8 cellular contexts compared by ENCODE assay signal in genomic region chr9:70258692-70259511, GRCh38. TPM values are rescaled to one million over a fixed set of nuclear protein-coding genes. Genes with fewer than 3 reads are reported as not detected.
DNase-seq lines count a peak whose midpoint lies in the region; ATAC-seq and TF ChIP-seq lines count a peak whose summit lies in the region.

Gene SMC5, plus strand, starts transcription at chr9:70258978. Its CDS starts 101 bp downstream, at chr9:70259079.

- peak; percentile 92 for TF ChIP-seq POLR2A in breast epithelium (IDR thresholded peaks at IDR 0.05)

- DNase-seq in AG04450 (ENCODE audit: low read depth, low spot score) (peak; percentile 82), NCI-H2227 (lab: John Stamatoyannopoulos, UW; ENCODE audit: unreplicated experiment) (peak; percentile 90), WERI-Rb-1 (peak; percentile 90), breast epithelium (ENCODE audit: low spot score in 2 of 2) (peak; percentile 87 to 90)

- H3K27me3 ChIP-seq in AG04450 (ENCODE audit: control insufficient read depth, insufficient read depth, low read length) (no peaks in the 10 kb centered on the region), WERI-Rb-1 (ENCODE audit: insufficient read depth, low read depth, severe bottlenecking) (no peaks in the 10 kb centered on the region), breast epithelium (no peaks in the 10 kb centered on the region), skeletal muscle tissue (ENCODE audit: control insufficient read depth in 3 of 3, insufficient read depth in 3 of 3, low read length in 3 of 3) (no peaks in the 10 kb centered on the region)

- POLR2A ChIA-PET in AG04450 (lab: Yijun Ruan, JAX) = interaction anchor here (0.7 kb wide), 1 partner anchor 10 kb away, joined by 3 read pairs; no protein-coding TSS in a partner anchor

- H3K27ac ChIP-seq in AG04450 (ENCODE audit: low read depth, low read length) = peak within 1 kb of the TSS; percentile 98
- peak within 1 kb of the TSS; percentile 92 for H3K27ac ChIP-seq in WERI-Rb-1
- H3K27ac ChIP-seq in breast epithelium = peak within 1 kb of the TSS; percentile 96 to 97
- H3K27ac ChIP-seq in skeletal muscle tissue (ENCODE audit: low read depth, low read length) = peak within 1 kb of the TSS; percentile 93

- ATAC-seq in GM18909 (IDR thresholded peaks at IDR 0.05; ENCODE audit: poor library complexity, unreplicated experiment) (peak; percentile 85), HG03159 (IDR thresholded peaks at IDR 0.05; ENCODE audit: unreplicated experiment) (peak; percentile 84)

- H3K36me3 ChIP-seq in WERI-Rb-1 (peaks cover 36% of the 10 kb centered on the region), breast epithelium (no peaks in the 10 kb centered on the region), skeletal muscle tissue (ENCODE audit: control insufficient read depth in 3 of 3, insufficient read depth in 3 of 3, low read length in 3 of 3) (peaks cover 0 to 4% (median 4%) of the 10 kb centered on the region in 3 donors)

- CTCF ChIA-PET in AG04450 (lab: Charles Lee) = interaction anchor here (1.3 kb wide), 1 partner anchor 343 kb away, joined by 6 read pairs; no protein-coding TSS in a partner anchor

- intact Hi-C loops in breast epithelium (cut with DNase I; ENCODE audit: low total_unique reads) = no loop called here

- H3K4me1 ChIP-seq in breast epithelium (peaks cover 0 to 22% of the 10 kb centered on the region in 2 donors), skeletal muscle tissue (ENCODE audit: control insufficient read depth in 3 of 3, insufficient read depth in 3 of 3, low read length in 3 of 3) (peaks cover 17 to 41% (median 37%) of the 10 kb centered on the region in 3 donors)

- H3K9me3 ChIP-seq in AG04450 (ENCODE audit: control insufficient read depth, insufficient read depth, low read length) = peaks cover 5% of the 10 kb centered on the region; the same call in 1 of the 2 replicates
- no peaks in the 10 kb centered on the region for H3K9me3 ChIP-seq in WERI-Rb-1 (ENCODE audit: severe bottlenecking)
- no peaks in the 10 kb centered on the region for H3K9me3 ChIP-seq in breast epithelium
- H3K9me3 ChIP-seq in iPS-18c (ENCODE audit: control insufficient read depth, insufficient read depth, low read length) = no peaks in the 10 kb centered on the region
- H3K9me3 ChIP-seq in skeletal muscle tissue (ENCODE audit: control insufficient read depth in 3 of 3, low read length in 3 of 3) = no peaks in the 10 kb centered on the region

- H3K4me3 ChIP-seq in AG04450 (ENCODE audit: low read depth, low read length) (peak within 1 kb of the TSS; percentile 85), WERI-Rb-1 (ENCODE audit: low read depth, low read length) (peak within 1 kb of the TSS; percentile 79), breast epithelium (peak within 1 kb of the TSS; percentile 84 to 86 (median 86)), iPS-18c (ENCODE audit: insufficient read depth, low read depth, low read length) (peak within 1 kb of the TSS; percentile 89), skeletal muscle tissue (ENCODE audit: low read length in 3 of 3) (peak within 1 kb of the TSS; percentile 90 to 95 (median 93))

- TF ChIP-seq CTCF in AG04450 (IDR thresholded peaks at IDR 0.05; ENCODE audit: low read depth, low read length) = no peak
- no peak for TF ChIP-seq CTCF in WERI-Rb-1 (IDR thresholded peaks at IDR 0.05; ENCODE audit: low read depth, low read length)
- no peak for TF ChIP-seq CTCF in breast epithelium (IDR thresholded peaks at IDR 0.05)

- peak within 1 kb of the TSS; percentile 93 to 99 (median 95) for H3K9ac ChIP-seq in skeletal muscle tissue (ENCODE audit: low read depth in 1 of 3, low read length in 3 of 3)

RNA-seq across cellular contexts. Expression of gene SMC5, which starts in this region (rescaled TPM):
- polyA plus RNA-seq in AG04450 (2011; rRNA removed) = 18.0 and 29.1 TPM in 2 replicates
- polyA minus RNA-seq in AG04450 (2011; rRNA and poly(A)+ RNA removed) = 10.4 and 18.7 TPM in 2 replicates
- total RNA-seq in breast epithelium = 10 to 100 TPM; 23.4 to 62.2 (median 43.9) TPM
- 14.6 TPM for total RNA-seq in skeletal muscle tissue

Comparison
In these comparisons a context has a peak if more than half of its experiments do, and no peak if none do; other contexts are left out.
1. Peak in every context shown above with its lines: DNase-seq, ATAC-seq, H3K4me3 ChIP-seq and H3K27ac ChIP-seq.